8 cellular contexts compared by ENCODE assay signal in the genomic region with DNA sequence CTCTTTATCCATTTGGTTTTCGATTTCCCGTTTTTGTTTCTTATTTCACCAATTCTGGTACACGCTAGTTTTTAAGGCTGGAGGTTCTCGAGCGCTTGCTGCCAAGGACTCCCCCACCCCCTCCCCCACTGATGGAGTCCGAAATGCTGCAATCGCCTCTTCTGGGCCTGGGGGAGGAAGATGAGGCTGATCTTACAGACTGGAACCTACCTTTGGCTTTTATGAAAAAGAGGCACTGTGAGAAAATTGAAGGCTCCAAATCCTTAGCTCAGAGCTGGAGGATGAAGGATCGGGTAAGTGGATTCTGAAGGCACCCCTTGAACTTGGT. TPM values are rescaled to one million over a fixed set of nuclear protein-coding genes. Genes with fewer than 3 reads are reported as not detected.
A peak's percentile ranks its signal among the peaks of the same experiment; 100 is the strongest.
DNase-seq lines count a peak whose midpoint lies in the region; ATAC-seq lines count a peak whose summit lies in the region.

No MANE protein-coding gene starts in this region.

- H3K4me3 Mint-ChIP-seq in T-helper 1 cell treated with Interleukin-12 subunit alpha and Interleukin-12 subunit beta and Interleukin-4 antibody, amounts not matched to agents 30 μg/mL and 1 μg/mL, for 36 hours: peak overlapping the region; percentile 91
- H3K4me3 Mint-ChIP-seq in activated CD4-positive, alpha-beta memory T cell treated with anti-CD3 and anti-CD28 coated beads for 36 hours: peak overlapping the region; percentile 96
- H3K4me3 Mint-ChIP-seq in stimulated activated naive CD8-positive, alpha-beta T cell treated with anti-CD3 and anti-CD28 coated beads, Interleukin-15, amount 100 ng/mL, for 72 hours: peak overlapping the region; percentile 92 to 94

- DNase-seq in T-helper 1 cell (no peak), NCI-H510A (lab: John Stamatoyannopoulos, UW) (no peak), NCI-H1048 (lab: John Stamatoyannopoulos, UW) (no peak)
- DNase-seq in activated CD4-positive, alpha-beta memory T cell treated with anti-CD3 and anti-CD28 coated beads for 36 hours: no peak
- no peak for DNase-seq in stimulated activated naive CD8-positive, alpha-beta T cell treated with anti-CD3 and anti-CD28 coated beads, Interleukin-15, amount 100 ng/mL, for 72 hours

- peaks cover 27% of the 10 kb centered on the region for H3K4me1 Mint-ChIP-seq in T-helper 1 cell treated with Interleukin-12 subunit alpha and Interleukin-12 subunit beta and Interleukin-4 antibody, amounts not matched to agents 30 μg/mL and 1 μg/mL, for 36 hours (ENCODE audit: low read depth)
- H3K4me1 Mint-ChIP-seq in activated CD4-positive, alpha-beta memory T cell treated with anti-CD3 and anti-CD28 coated beads for 36 hours (ENCODE audit: low read depth): peaks cover 29% of the 10 kb centered on the region
- H3K4me1 Mint-ChIP-seq in stimulated activated naive CD8-positive, alpha-beta T cell treated with anti-CD3 and anti-CD28 coated beads, Interleukin-15, amount 100 ng/mL, for 72 hours: peaks cover 32% of the 10 kb centered on the region

- H3K9me3 Mint-ChIP-seq in T-helper 1 cell treated with Interleukin-12 subunit alpha and Interleukin-12 subunit beta and Interleukin-4 antibody, amounts not matched to agents 30 μg/mL and 1 μg/mL, for 36 hours: no peaks in the 10 kb centered on the region
- H3K9me3 Mint-ChIP-seq in activated CD4-positive, alpha-beta memory T cell treated with anti-CD3 and anti-CD28 coated beads for 36 hours: no peaks in the 10 kb centered on the region
- H3K9me3 Mint-ChIP-seq in stimulated activated naive CD8-positive, alpha-beta T cell treated with anti-CD3 and anti-CD28 coated beads, Interleukin-15, amount 100 ng/mL, for 72 hours: no peaks in the 10 kb centered on the region

- peak overlapping the region; percentile 81 for H3K9ac ChIP-seq in iPS-18a (ENCODE audit: low read length)

- peaks cover 7% of the 10 kb centered on the region for H3K4me1 ChIP-seq in iPS-18a (ENCODE audit: control insufficient read depth, low read depth, low read length)

- H3K4me3 ChIP-seq in iPS-18a (ENCODE audit: low read length): peak overlapping the region; percentile 81

- H3K27me3 Mint-ChIP-seq in T-helper 1 cell treated with Interleukin-12 subunit alpha and Interleukin-12 subunit beta and Interleukin-4 antibody, amounts not matched to agents 30 μg/mL and 1 μg/mL, for 36 hours (ENCODE audit: low read depth): peaks cover 7% of the 10 kb centered on the region
- H3K27me3 Mint-ChIP-seq in activated CD4-positive, alpha-beta memory T cell treated with anti-CD3 and anti-CD28 coated beads for 36 hours: peaks cover 12% of the 10 kb centered on the region
- H3K27me3 Mint-ChIP-seq in stimulated activated naive CD8-positive, alpha-beta T cell treated with anti-CD3 and anti-CD28 coated beads, Interleukin-15, amount 100 ng/mL, for 72 hours: peaks cover 10% of the 10 kb centered on the region

- H3K27ac Mint-ChIP-seq in T-helper 1 cell treated with Interleukin-12 subunit alpha and Interleukin-12 subunit beta and Interleukin-4 antibody, amounts not matched to agents 30 μg/mL and 1 μg/mL, for 36 hours: peak overlapping the region; percentile 90
- peak overlapping the region; percentile 88 for H3K27ac Mint-ChIP-seq in activated CD4-positive, alpha-beta memory T cell treated with anti-CD3 and anti-CD28 coated beads for 36 hours
- H3K27ac Mint-ChIP-seq in stimulated activated naive CD8-positive, alpha-beta T cell treated with anti-CD3 and anti-CD28 coated beads, Interleukin-15, amount 100 ng/mL, for 72 hours: peak overlapping the region; percentile 98

- H3K27me3 ChIP-seq in iPS-18a (ENCODE audit: control insufficient read depth, insufficient read depth, low read length): peaks cover 10% of the 10 kb centered on the region

- CTCF ChIA-PET in activated CD4-positive, alpha-beta memory T cell treated with anti-CD3 and anti-CD28 coated beads for 36 hours (lab: Charles Lee): interaction anchor here (0.8 to 2.4 kb wide), 4 partner anchors 30 to 557 kb away, joined by 3 to 9 read pairs (median 5); no protein-coding TSS in a partner anchor

- no peak overlapping the region for H3K27ac ChIP-seq in iPS-18a (ENCODE audit: low read length)

- no peaks in the 10 kb centered on the region for H3K36me3 ChIP-seq in iPS-18a (ENCODE audit: control insufficient read depth, low read depth, low read length)

- POLR2A ChIA-PET in activated CD4-positive, alpha-beta memory T cell treated with anti-CD3 and anti-CD28 coated beads for 36 hours (lab: Charles Lee): interaction anchor here (0.8 to 1.9 kb wide), 3 partner anchors 13 to 385 kb away, joined by 3 to 6 read pairs (median 3); no protein-coding TSS in a partner anchor

- H3K9me3 ChIP-seq in iPS-18a (ENCODE audit: control insufficient read depth, low read depth, low read length): no peaks in the 10 kb centered on the region

- intact Hi-C loops in activated CD4-positive, alpha-beta memory T cell treated with anti-CD3 and anti-CD28 coated beads for 36 hours (cut with micrococcal nuclease): no loop called here

- no peak for ATAC-seq in stimulated activated naive CD8-positive, alpha-beta T cell treated with anti-CD3 and anti-CD28 coated beads, Interleukin-15, amount 100 ng/mL, for 72 hours
- ATAC-seq in GM21381 (IDR thresholded peaks at IDR 0.05; ENCODE audit: unreplicated experiment): no peak

- peaks cover 5% of the 10 kb centered on the region for H3K36me3 Mint-ChIP-seq in T-helper 1 cell treated with Interleukin-12 subunit alpha and Interleukin-12 subunit beta and Interleukin-4 antibody, amounts not matched to agents 30 μg/mL and 1 μg/mL, for 36 hours (ENCODE audit: low read depth)
- peaks cover 2% of the 10 kb centered on the region for H3K36me3 Mint-ChIP-seq in activated CD4-positive, alpha-beta memory T cell treated with anti-CD3 and anti-CD28 coated beads for 36 hours

RNA-seq across cellular contexts. Expression of a gene that starts 0.8 kb away (rescaled TPM):
- 10 to 100 TPM; 41.5 to 47.9 TPM for total RNA-seq in activated CD4-positive, alpha-beta memory T cell treated with anti-CD3 and anti-CD28 coated beads for 36 hours
